ENCODE assay signal across 19 cellular contexts in genomic region chr2:239220363-239220762, GRCh38.
DNase-seq lines count a peak whose midpoint lies in the region; ATAC-seq and TF ChIP-seq lines count a peak whose summit lies in the region.
"Had no signal": no experiment of that assay in that cellular context is flagged by ENCODE, and none has a peak within 500 bp of the region (broad histone marks: within the 10 kb centered on the region; RNA-seq: fewer than 3 reads in every experiment).

No MANE protein-coding gene starts in this region.

- peak overlapping the region in 53 of 59 donors; percentile 5 to 99 (median 97) for H3K27ac ChIP-seq in dorsolateral prefrontal cortex
- H3K27ac ChIP-seq in vagina = peak overlapping the region; percentile 86

- no peaks in the 10 kb centered on the region for H3K36me3 ChIP-seq in vagina

- no peak for ATAC-seq in stimulated activated naive CD8-positive, alpha-beta T cell treated with anti-CD3 and anti-CD28 coated beads, Interleukin-15, Interleukin-2, amounts not matched to agents 100 U/mL and 50 U/mL, for 24 hours
- no peak for ATAC-seq in GM19395 (IDR thresholded peaks at IDR 0.05; ENCODE audit: unreplicated experiment)
- no peak for ATAC-seq in HG03097 (IDR thresholded peaks at IDR 0.05; ENCODE audit: low FRiP score, unreplicated experiment)
- ATAC-seq: activated CD8-positive, alpha-beta memory T cell treated with anti-CD3 and anti-CD28 coated beads, Interleukin-2, amount 10 ng/mL, durations not matched to agents 7 days and 5 days; mucosa of descending colon; stimulated activated effector memory CD8-positive, alpha-beta T cell treated with anti-CD3 and anti-CD28 coated beads, Interleukin-12 subunit alpha, Interleukin-12 subunit beta, amount 100 ng/mL, for 72 hours had no signal

- H3K27me3 Mint-ChIP-seq in stimulated activated naive CD8-positive, alpha-beta T cell treated with anti-CD3 and anti-CD28 coated beads, Interleukin-15, Interleukin-2, amounts not matched to agents 100 ng/mL and 50 ng/mL, for 24 hours = no peaks in the 10 kb centered on the region
- H3K27me3 Mint-ChIP-seq in progenitor cell of endocrine pancreas = no peaks in the 10 kb centered on the region
- H3K27me3 Mint-ChIP-seq: activated CD8-positive, alpha-beta memory T cell treated with anti-CD3 and anti-CD28 coated beads, Interleukin-2, amount 10 ng/mL, durations not matched to agents 7 days and 5 days had no signal

- peaks cover 82% of the 10 kb centered on the region for H3K4me1 Mint-ChIP-seq in stimulated activated naive CD8-positive, alpha-beta T cell treated with anti-CD3 and anti-CD28 coated beads, Interleukin-15, Interleukin-2, amounts not matched to agents 100 ng/mL and 50 ng/mL, for 24 hours (ENCODE audit: low read depth)
- peaks cover 13% of the 10 kb centered on the region for H3K4me1 Mint-ChIP-seq in progenitor cell of endocrine pancreas (ENCODE audit: low read depth)

- DNase-seq in stimulated activated naive CD8-positive, alpha-beta T cell treated with anti-CD3 and anti-CD28 coated beads, Interleukin-15, Interleukin-2, amounts not matched to agents 100 U/mL and 50 U/mL, for 24 hours = no peak
- no peak for DNase-seq in dorsolateral prefrontal cortex
- no peak for DNase-seq in progenitor cell of endocrine pancreas (ENCODE audit: low spot score, unreplicated experiment)
- no peak for DNase-seq in vagina (ENCODE audit: extremely low spot score in 2 of 2)
- DNase-seq in globus pallidus (ENCODE audit: low spot score) = no peak
- DNase-seq: ACHN; activated CD4-positive, alpha-beta T cell treated with anti-CD3 and anti-CD28 coated beads for 1 hour; activated CD8-positive, alpha-beta memory T cell treated with anti-CD3 and anti-CD28 coated beads, Interleukin-2, amount 10 ng/mL, durations not matched to agents 7 days and 5 days; activated gamma-delta T cell; Kasumi-1; kidney glomerular epithelial cell; mucosa of descending colon; NCI-H1694; NCI-H446; SHP77 treated with DMSO at 0.1 percent for 48 hours had no signal

- no peaks in the 10 kb centered on the region for H3K27me3 ChIP-seq in dorsolateral prefrontal cortex
- no peaks in the 10 kb centered on the region for H3K27me3 ChIP-seq in vagina

- H3K9me3 ChIP-seq in vagina = no peaks in the 10 kb centered on the region
- H3K9me3 ChIP-seq: mucosa of descending colon had no signal

- peak overlapping the region; percentile 29 for H3K27ac Mint-ChIP-seq in stimulated activated naive CD8-positive, alpha-beta T cell treated with anti-CD3 and anti-CD28 coated beads, Interleukin-15, Interleukin-2, amounts not matched to agents 100 ng/mL and 50 ng/mL, for 24 hours
- peak overlapping the region; percentile 77 for H3K27ac Mint-ChIP-seq in progenitor cell of endocrine pancreas
- H3K27ac Mint-ChIP-seq: activated CD8-positive, alpha-beta memory T cell treated with anti-CD3 and anti-CD28 coated beads, Interleukin-2, amount 10 ng/mL, durations not matched to agents 7 days and 5 days; stimulated activated effector memory CD8-positive, alpha-beta T cell treated with anti-CD3 and anti-CD28 coated beads, Interleukin-12 subunit alpha, Interleukin-12 subunit beta, amount 100 ng/mL, for 72 hours had no signal

- H3K9me3 Mint-ChIP-seq in stimulated activated naive CD8-positive, alpha-beta T cell treated with anti-CD3 and anti-CD28 coated beads, Interleukin-15, Interleukin-2, amounts not matched to agents 100 ng/mL and 50 ng/mL, for 24 hours = no peaks in the 10 kb centered on the region
- H3K9me3 Mint-ChIP-seq in progenitor cell of endocrine pancreas (ENCODE audit: low read depth) = no peaks in the 10 kb centered on the region
- H3K9me3 Mint-ChIP-seq: stimulated activated effector memory CD8-positive, alpha-beta T cell treated with anti-CD3 and anti-CD28 coated beads, Interleukin-12 subunit alpha, Interleukin-12 subunit beta, amount 100 ng/mL, for 72 hours had no signal

- intact Hi-C loops in dorsolateral prefrontal cortex (cut with DNase I) (no loop called here), vagina (cut with DNase I) (loop anchor here (10.0 kb wide), 1 partner anchor 94 kb away; no protein-coding TSS in a partner anchor)

- TF ChIP-seq CTCF in dorsolateral prefrontal cortex (IDR thresholded peaks at IDR 0.05 in 54 of 56, conservative IDR thresholded peaks at IDR 0.05 in 2 of 56; ENCODE audit: low read depth in 1 of 56, partially characterized antibody in 56 of 56) = no peak
- no peak for TF ChIP-seq CTCF in progenitor cell of endocrine pancreas (IDR thresholded peaks at IDR 0.05; ENCODE audit: unreplicated experiment)
- no peak for TF ChIP-seq CTCF in vagina (IDR thresholded peaks at IDR 0.05)

- H3K36me3 Mint-ChIP-seq in stimulated activated naive CD8-positive, alpha-beta T cell treated with anti-CD3 and anti-CD28 coated beads, Interleukin-15, Interleukin-2, amounts not matched to agents 100 ng/mL and 50 ng/mL, for 24 hours (ENCODE audit: low read depth) = no peaks in the 10 kb centered on the region
- no peaks in the 10 kb centered on the region for H3K36me3 Mint-ChIP-seq in progenitor cell of endocrine pancreas (ENCODE audit: insufficient read depth)
- H3K36me3 Mint-ChIP-seq: stimulated activated effector memory CD8-positive, alpha-beta T cell treated with anti-CD3 and anti-CD28 coated beads, Interleukin-12 subunit alpha, Interleukin-12 subunit beta, amount 100 ng/mL, for 72 hours had no signal

- no peak overlapping the region for H3K4me3 ChIP-seq in dorsolateral prefrontal cortex
- H3K4me3 ChIP-seq in vagina = no peak overlapping the region
- H3K4me3 ChIP-seq: mucosa of descending colon had no signal

- no peak overlapping the region for H3K4me3 Mint-ChIP-seq in stimulated activated naive CD8-positive, alpha-beta T cell treated with anti-CD3 and anti-CD28 coated beads, Interleukin-15, Interleukin-2, amounts not matched to agents 100 ng/mL and 50 ng/mL, for 24 hours
- H3K4me3 Mint-ChIP-seq in progenitor cell of endocrine pancreas (ENCODE audit: low read depth) = no peak overlapping the region
- H3K4me3 Mint-ChIP-seq: activated CD8-positive, alpha-beta memory T cell treated with anti-CD3 and anti-CD28 coated beads, Interleukin-2, amount 10 ng/mL, durations not matched to agents 7 days and 5 days; stimulated activated effector memory CD8-positive, alpha-beta T cell treated with anti-CD3 and anti-CD28 coated beads, Interleukin-12 subunit alpha, Interleukin-12 subunit beta, amount 100 ng/mL, for 72 hours had no signal

- peaks cover 55% of the 10 kb centered on the region for H3K4me1 ChIP-seq in vagina

- TF ChIP-seq POLR2A in vagina (IDR thresholded peaks at IDR 0.05) = no peak
